14 cellular contexts compared by ENCODE assay signal in the genomic region with DNA sequence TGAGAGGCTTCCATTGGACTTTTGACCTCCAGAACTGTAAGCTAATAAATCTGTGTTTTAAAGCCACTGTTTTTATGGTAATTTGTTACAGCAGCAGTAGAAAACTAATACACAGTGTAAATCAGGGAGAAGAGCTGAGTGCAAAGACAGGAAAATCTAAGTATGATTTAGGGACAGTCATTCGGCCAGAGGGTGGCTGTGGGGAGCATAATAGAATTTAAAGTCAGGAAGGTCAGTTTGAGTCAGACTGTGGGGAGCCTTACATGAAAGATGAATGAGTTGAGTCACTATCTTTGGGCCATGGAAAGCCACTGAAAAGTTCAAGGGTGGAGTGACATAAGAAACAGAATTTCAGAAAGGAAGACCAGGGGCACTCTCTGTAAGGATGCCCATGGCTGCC. TPM values are rescaled to one million over a fixed set of nuclear protein-coding genes. Genes with fewer than 3 reads are reported as not detected.
DNase-seq lines count a peak whose midpoint lies in the region; ATAC-seq and TF ChIP-seq lines count a peak whose summit lies in the region.
"Had no signal": no experiment of that assay in that cellular context is flagged by ENCODE, and none has a peak within 500 bp of the region (broad histone marks: within the 10 kb centered on the region; RNA-seq: fewer than 3 reads in every experiment).

No MANE protein-coding gene starts in this region.

- DNase-seq in mammary epithelial cell (peak; percentile 33), breast epithelium (ENCODE audit: low spot score in 2 of 2) (no peak), HCEC 1CT (peak; percentile 76), HuH-7 (ENCODE audit: low spot score) (no peak), mesothelial cell of epicardium (ENCODE audit: low spot score in 2 of 2, unreplicated experiment in 2 of 2) (no peak)
- DNase-seq in stimulated activated naive CD8-positive, alpha-beta T cell treated with anti-CD3 and anti-CD28 coated beads, Interleukin-15, Interleukin-2, amounts not matched to agents 100 U/mL and 50 U/mL, for 24 hours = no peak
- DNase-seq: aorta, DMS153, foreskin keratinocyte, NCI-H510A had no signal

- H3K27me3 ChIP-seq in mammary epithelial cell (ENCODE audit: insufficient read depth, low read length) (no peaks in the 10 kb centered on the region), breast epithelium (no peaks in the 10 kb centered on the region)
- H3K27me3 ChIP-seq: foreskin keratinocyte had no signal

- no peaks in the 10 kb centered on the region for H4K20me1 ChIP-seq in mammary epithelial cell (ENCODE audit: insufficient read depth, low read length)

- ATAC-seq in HG03575 (IDR thresholded peaks at IDR 0.05; ENCODE audit: extremely low read depth, insufficient number of reproducible peaks, low FRiP score, unreplicated experiment) = peak; percentile 67
- peak; percentile 83 for ATAC-seq in stimulated activated naive CD8-positive, alpha-beta T cell treated with anti-CD3 and anti-CD28 coated beads, Interleukin-15, Interleukin-2, amounts not matched to agents 100 U/mL and 50 U/mL, for 24 hours
- ATAC-seq in HG02840 (IDR thresholded peaks at IDR 0.05; ENCODE audit: low FRiP score, unreplicated experiment) = no peak
- ATAC-seq: foreskin keratinocyte had no signal

- H3K36me3 ChIP-seq in mammary epithelial cell (ENCODE audit: insufficient read depth, low read length) (no peaks in the 10 kb centered on the region), breast epithelium (no peaks in the 10 kb centered on the region)

- no peak overlapping the region for H2AFZ ChIP-seq in mammary epithelial cell (ENCODE audit: low read depth, low read length)
- H2AFZ ChIP-seq: parathyroid adenoma had no signal

- no peaks in the 10 kb centered on the region for H3K36me3 Mint-ChIP-seq in mesothelial cell of epicardium

- H3K4me2 ChIP-seq in mammary epithelial cell (ENCODE audit: insufficient read depth, low read depth, low read length) = no peak overlapping the region

- peaks cover 3% of the 10 kb centered on the region for H3K4me1 Mint-ChIP-seq in mesothelial cell of epicardium

- H3K27ac ChIP-seq in mammary epithelial cell (ENCODE audit: insufficient read depth, low read depth, low read length) (no peak overlapping the region), breast epithelium (no peak overlapping the region)
- H3K27ac ChIP-seq: foreskin keratinocyte, HL-60, parathyroid adenoma had no signal

- intact Hi-C loops in mammary epithelial cell (cut with micrococcal nuclease) (no loop called here), breast epithelium (cut with DNase I; ENCODE audit: low total_unique reads) (no loop called here)

- BruUV-seq in mammary epithelial cell (replicated peaks; lab: Mats Ljungman, UMichigan) = no TSS peak

- H3K9me3 ChIP-seq in mammary epithelial cell (replicated peaks; ENCODE audit: insufficient read depth, low read length) (no peaks in the 10 kb centered on the region), breast epithelium (no peaks in the 10 kb centered on the region)

- TF ChIP-seq POLR2A in breast epithelium (IDR thresholded peaks at IDR 0.05) = no peak

- TF ChIP-seq CTCF in mammary epithelial cell (conservative IDR thresholded peaks at IDR 0.05 in 1 of 2, IDR thresholded peaks at IDR 0.05 in 1 of 2; ENCODE audit: extremely low read depth in 1 of 2, insufficient read depth in 1 of 2, low read depth in 1 of 2, low read length in 2 of 2) (no peak), breast epithelium (IDR thresholded peaks at IDR 0.05) (no peak), mesothelial cell of epicardium (IDR thresholded peaks at IDR 0.05; ENCODE audit: unreplicated experiment) (no peak)

- no peaks in the 10 kb centered on the region for H3K79me2 ChIP-seq in mammary epithelial cell (ENCODE audit: insufficient read depth, low read length)
- H3K79me2 ChIP-seq: parathyroid adenoma had no signal

- H3K4me3 ChIP-seq in mammary epithelial cell (replicated peaks in 1 of 3; ENCODE audit: insufficient read depth in 1 of 3, low read depth in 2 of 3, low read length in 3 of 3) (no peak overlapping the region), breast epithelium (no peak overlapping the region)

- in situ Hi-C loops in mammary epithelial cell (cut with MboI; ENCODE audit: low sequenced_read_pairs in 2 of 2) = no loop called here

- no peak overlapping the region for H3K4me3 Mint-ChIP-seq in mesothelial cell of epicardium

- H3K27me3 Mint-ChIP-seq in mesothelial cell of epicardium (ENCODE audit: low read depth) = no peaks in the 10 kb centered on the region

- no peak overlapping the region for H3K27ac Mint-ChIP-seq in mesothelial cell of epicardium

- CTCF ChIA-PET in mammary epithelial cell (lab: Charles Lee; ENCODE audit: low non-redundant PET) = no interaction called here

- H3K9me3 Mint-ChIP-seq in mesothelial cell of epicardium = peaks cover 9% of the 10 kb centered on the region

- H3K4me1 ChIP-seq in mammary epithelial cell (ENCODE audit: insufficient read depth, low read length) (no peaks in the 10 kb centered on the region), breast epithelium (no peaks in the 10 kb centered on the region)
- H3K4me1 ChIP-seq: foreskin keratinocyte, parathyroid adenoma had no signal

- 67% methylated on average over 1 of the region's 1 CpG for WGBS in mammary epithelial cell (ENCODE audit: low coverage, missing lambda C conversion rate)

- no peak overlapping the region for H3K9ac ChIP-seq in mammary epithelial cell (ENCODE audit: insufficient read depth, low read length)
- H3K9ac ChIP-seq: parathyroid adenoma had no signal

- dilution Hi-C loops in mammary epithelial cell (cut with HindIII; ENCODE audit: low sequenced_read_pairs) = no loop called here

RNA-seq across cellular contexts. Expression of gene SSX2IP, which starts 52.4 kb away (rescaled TPM):
- total RNA-seq in mammary epithelial cell (10 to 100 TPM; 11.3 to 22.5 TPM), breast epithelium (10 to 100 TPM in 1 of 3 donors, 1 to 10 TPM in 2; 1.1 to 11.0 (median 4.3) TPM), mesothelial cell of epicardium (18.2 to 21.3 TPM (median 20.5 TPM) in 3 replicates)
- 5.2 TPM for polyA plus RNA-seq in mammary epithelial cell
- 2.7 TPM for polyA minus RNA-seq in mammary epithelial cell

Comparison
In these comparisons a context has a peak if more than half of its experiments do, and no peak if none do; other contexts are left out.
1. DNase-seq: peak in mammary epithelial cell (single experiment) and HCEC 1CT (single experiment); none in breast epithelium (0 of 2), stimulated activated naive CD8-positive, alpha-beta T cell treated with anti-CD3 and anti-CD28 coated beads, Interleukin-15, Interleukin-2, amounts not matched to agents 100 U/mL and 50 U/mL, for 24 hours (single experiment), HuH-7 (single experiment) and mesothelial cell of epicardium (0 of 2).